Comparison of ENCODE assay signal across 17 cellular contexts in the genomic region with DNA sequence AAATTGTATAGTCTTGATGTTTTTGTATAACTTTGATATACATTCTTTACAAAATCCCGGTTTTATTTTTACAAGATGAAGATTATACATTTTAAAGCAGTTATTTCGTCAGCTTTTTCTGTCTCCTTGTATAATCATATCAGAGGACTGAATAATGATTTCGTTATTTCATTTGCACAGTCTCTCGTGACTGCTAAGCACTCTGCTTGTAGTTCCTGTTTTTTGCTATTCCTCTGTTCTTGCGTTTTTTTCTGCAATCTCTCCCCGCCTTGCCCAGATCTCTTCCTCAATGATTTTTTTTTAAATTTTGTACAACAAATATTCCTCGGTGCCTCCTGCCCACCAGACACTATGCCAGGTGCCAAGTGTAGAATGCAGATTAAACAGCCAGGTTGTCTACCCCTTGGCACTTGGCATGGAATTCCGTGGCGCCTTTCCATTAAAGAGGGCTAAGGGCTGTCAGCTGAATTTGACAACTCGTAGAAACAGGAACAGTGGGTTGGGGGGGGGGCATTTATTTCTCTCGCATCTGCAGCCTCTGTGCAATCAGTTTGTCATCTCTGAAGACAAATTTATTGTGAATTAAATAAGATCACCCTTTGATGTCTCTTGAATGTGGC.
DNase-seq lines count a peak whose midpoint lies in the region; ATAC-seq, FAIRE-seq and TF ChIP-seq lines count a peak whose summit lies in the region.
"Had no signal": no experiment of that assay in that cellular context is flagged by ENCODE, and none has a peak within 500 bp of the region (broad histone marks: within the 10 kb centered on the region; RNA-seq: fewer than 3 reads in every experiment).

No MANE protein-coding gene starts in this region.

- TF ChIP-seq POLR2A in GM12891 (IDR thresholded peaks at IDR 0.05; ENCODE audit: low read depth, low read length) = no peak

- no peak for ATAC-seq in GM18511 (IDR thresholded peaks at IDR 0.05; ENCODE audit: unreplicated experiment)
- ATAC-seq: gastrocnemius medialis, GM23338 had no signal

- H3K27ac Mint-ChIP-seq in nephron = peak overlapping the region; percentile 3 to 52 (median 52)
- H3K27ac Mint-ChIP-seq: activated naive CD8-positive, alpha-beta T cell treated with anti-CD3 and anti-CD28 coated beads for 36 hours; GM23338; T-helper 1 cell treated with Interleukin-12 subunit alpha and Interleukin-12 subunit beta and Interleukin-4 antibody, amounts not matched to agents 30 μg/mL and 1 μg/mL, for 36 hours had no signal

- H3K9me3 Mint-ChIP-seq in nephron = no peaks in the 10 kb centered on the region
- H3K9me3 Mint-ChIP-seq: activated naive CD8-positive, alpha-beta T cell treated with anti-CD3 and anti-CD28 coated beads for 36 hours; GM23338; T-helper 1 cell treated with Interleukin-12 subunit alpha and Interleukin-12 subunit beta and Interleukin-4 antibody, amounts not matched to agents 30 μg/mL and 1 μg/mL, for 36 hours had no signal

- no peaks in the 10 kb centered on the region for H3K9me3 ChIP-seq in WERI-Rb-1 (ENCODE audit: severe bottlenecking)
- H3K9me3 ChIP-seq: gastrocnemius medialis, Peyer's patch, upper lobe of left lung had no signal

- peak overlapping the region; percentile 51 for H3K27ac ChIP-seq in WERI-Rb-1
- H3K27ac ChIP-seq: gastrocnemius medialis, upper lobe of left lung had no signal

- TF ChIP-seq CTCF in WERI-Rb-1 (IDR thresholded peaks at IDR 0.05; ENCODE audit: low read depth, low read length) (no peak), nephron (IDR thresholded peaks at IDR 0.05; ENCODE audit: unreplicated experiment in 3 of 3) (no peak)

- peaks cover 3% of the 10 kb centered on the region; the same call in 1 of the 2 replicates for H3K36me3 ChIP-seq in WERI-Rb-1
- H3K36me3 ChIP-seq: gastrocnemius medialis, Peyer's patch, upper lobe of left lung had no signal

- no peaks in the 10 kb centered on the region for H3K27me3 ChIP-seq in WERI-Rb-1 (ENCODE audit: insufficient read depth, low read depth, severe bottlenecking)
- H3K27me3 ChIP-seq: gastrocnemius medialis, Peyer's patch, upper lobe of left lung had no signal

- H3K27me3 Mint-ChIP-seq in nephron (ENCODE audit: low read depth) = peaks cover 9% of the 10 kb centered on the region

- H3K4me3 ChIP-seq in WERI-Rb-1 (ENCODE audit: low read depth, low read length) = no peak overlapping the region
- H3K4me3 ChIP-seq: gastrocnemius medialis, GM23338, Peyer's patch, upper lobe of left lung had no signal

- H3K36me3 Mint-ChIP-seq in nephron (ENCODE audit: low read depth) = no peaks in the 10 kb centered on the region
- H3K36me3 Mint-ChIP-seq: activated naive CD8-positive, alpha-beta T cell treated with anti-CD3 and anti-CD28 coated beads for 36 hours had no signal

- no peak overlapping the region for H3K4me3 Mint-ChIP-seq in nephron
- H3K4me3 Mint-ChIP-seq: activated naive CD8-positive, alpha-beta T cell treated with anti-CD3 and anti-CD28 coated beads for 36 hours; GM23338; T-helper 1 cell treated with Interleukin-12 subunit alpha and Interleukin-12 subunit beta and Interleukin-4 antibody, amounts not matched to agents 30 μg/mL and 1 μg/mL, for 36 hours had no signal

- peaks cover 38% of the 10 kb centered on the region for H3K4me1 Mint-ChIP-seq in nephron

- no peak for FAIRE-seq in GM12891 (lab: Jason Lieb, UNC)

- no peak for DNase-seq in GM12891 (ENCODE audit: insufficient read length, low spot score)
- DNase-seq in NCI-H1105 (lab: John Stamatoyannopoulos, UW) = peak; percentile 60
- no peak for DNase-seq in WERI-Rb-1
- no peak for DNase-seq in midbrain (lab: John Stamatoyannopoulos, UW)
- no peak for DNase-seq in superior temporal gyrus (ENCODE audit: extremely low spot score)
- DNase-seq: activated CD4-positive, alpha-beta T cell treated with anti-CD3 and anti-CD28 coated beads, Interleukin-2, amount 50 U/mL, for 1 hour; activated naive CD8-positive, alpha-beta T cell treated with anti-CD3 and anti-CD28 coated beads for 36 hours; activated T-cell treated with anti-CD3 and anti-CD28 coated beads, Interleukin-2, amount 50 U/mL, for 1 hour; gastrocnemius medialis; MM.1S; NCI-H510A; Peyer's patch; upper lobe of left lung had no signal

TF ChIP-seq in GM12891, 5 proteins besides CTCF, POLR2A, EP300 and RAD21:
- no peak for TF ChIP-seq POU2F2 (IDR thresholded peaks at IDR 0.05; ENCODE audit: low read depth, low read length)
- 0 out of 2 replicates have a peak, but pooled peaks have one; percentile 8 for TF ChIP-seq SPI1 (IDR thresholded peaks at IDR 0.05; ENCODE audit: low read depth, low read length)
TF ChIP-seq in GM12891: peak in this region for 1.
